In the genomic region with DNA sequence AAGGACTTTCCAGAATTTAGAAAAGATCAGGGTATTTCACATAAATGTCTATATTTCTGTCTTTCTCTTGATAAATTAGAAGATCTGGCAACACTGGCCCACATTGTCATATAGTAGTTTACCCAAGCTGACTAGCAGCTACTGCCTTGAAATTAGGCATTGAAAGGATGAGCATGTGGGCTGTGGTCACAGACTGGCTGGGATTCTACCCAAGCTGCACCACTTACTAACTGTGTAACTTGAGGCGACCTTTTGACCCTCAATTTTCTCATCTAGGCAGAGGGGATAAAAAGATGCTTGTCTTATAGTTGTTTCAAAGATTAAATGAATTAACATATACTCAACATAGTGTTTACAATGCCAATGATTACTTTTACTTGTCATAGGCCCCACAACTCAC, we compare ENCODE assay signal across 24 cellular contexts.
DNase-seq lines count a peak whose midpoint lies in the region; ATAC-seq and TF ChIP-seq lines count a peak whose summit lies in the region.
"Had no signal": no experiment of that assay in that cellular context is flagged by ENCODE, and none has a peak within 500 bp of the region (broad histone marks: within the 10 kb centered on the region; RNA-seq: fewer than 3 reads in every experiment).

No MANE protein-coding gene starts in this region.

- no peak for TF ChIP-seq CTCF in brain microvascular endothelial cell (IDR thresholded peaks at IDR 0.05; ENCODE audit: low read depth, low read length, missing control alignments)

- no peak overlapping the region for H3K27ac ChIP-seq in brain microvascular endothelial cell
- H3K27ac ChIP-seq: RWPE1 had no signal

- no peaks in the 10 kb centered on the region for H3K36me3 ChIP-seq in brain microvascular endothelial cell (replicated peaks)
- H3K36me3 ChIP-seq: BE2C had no signal

- H3K4me3 ChIP-seq in brain microvascular endothelial cell (ENCODE audit: low read depth, low read length), result no peak overlapping the region

- ATAC-seq in GM18511 (IDR thresholded peaks at IDR 0.05; ENCODE audit: unreplicated experiment), result peak; percentile 57
- peak; percentile 65 for ATAC-seq in HG02759 (IDR thresholded peaks at IDR 0.05; ENCODE audit: unreplicated experiment)
- peak; percentile 38 for ATAC-seq in HG03432 (IDR thresholded peaks at IDR 0.05; ENCODE audit: unreplicated experiment)
- ATAC-seq: Panc1 had no signal

- in situ Hi-C loops in brain microvascular endothelial cell (cut with HindIII; ENCODE audit: low pct_ligation_motif_present, low sequenced_read_pairs), result no loop called here

- DNase-seq in myocyte (ENCODE audit: low read depth), result peak; percentile 31
- no peak for DNase-seq in T1000 (lab: John Stamatoyannopoulos, UW)
- DNase-seq in brain microvascular endothelial cell, result no peak
- no peak for DNase-seq in NCI-H1105 treated with DMSO at 0.1 percent for 48 hours (lab: John Stamatoyannopoulos, UW)
- DNase-seq: 8988T; ACHN; BE2C; CD8-positive, alpha-beta memory T cell; DMS 273 treated with DMSO at 0.1 percent for 48 hours; DMS79; EL; GDM1; HCEC 1CT; NCI-H1694; NCI-H2029 treated with DMSO at 0.1 percent for 48 hours; NCI-H446 treated with DMSO at 0.1 percent for 48 hours; NCI-H526 treated with DMSO at 0.1 percent for 48 hours; SHP77; T-helper 1 cell had no signal

- H3K27me3 ChIP-seq in brain microvascular endothelial cell (replicated peaks), result no peaks in the 10 kb centered on the region
- H3K27me3 ChIP-seq: BE2C had no signal
